In the genomic region with DNA sequence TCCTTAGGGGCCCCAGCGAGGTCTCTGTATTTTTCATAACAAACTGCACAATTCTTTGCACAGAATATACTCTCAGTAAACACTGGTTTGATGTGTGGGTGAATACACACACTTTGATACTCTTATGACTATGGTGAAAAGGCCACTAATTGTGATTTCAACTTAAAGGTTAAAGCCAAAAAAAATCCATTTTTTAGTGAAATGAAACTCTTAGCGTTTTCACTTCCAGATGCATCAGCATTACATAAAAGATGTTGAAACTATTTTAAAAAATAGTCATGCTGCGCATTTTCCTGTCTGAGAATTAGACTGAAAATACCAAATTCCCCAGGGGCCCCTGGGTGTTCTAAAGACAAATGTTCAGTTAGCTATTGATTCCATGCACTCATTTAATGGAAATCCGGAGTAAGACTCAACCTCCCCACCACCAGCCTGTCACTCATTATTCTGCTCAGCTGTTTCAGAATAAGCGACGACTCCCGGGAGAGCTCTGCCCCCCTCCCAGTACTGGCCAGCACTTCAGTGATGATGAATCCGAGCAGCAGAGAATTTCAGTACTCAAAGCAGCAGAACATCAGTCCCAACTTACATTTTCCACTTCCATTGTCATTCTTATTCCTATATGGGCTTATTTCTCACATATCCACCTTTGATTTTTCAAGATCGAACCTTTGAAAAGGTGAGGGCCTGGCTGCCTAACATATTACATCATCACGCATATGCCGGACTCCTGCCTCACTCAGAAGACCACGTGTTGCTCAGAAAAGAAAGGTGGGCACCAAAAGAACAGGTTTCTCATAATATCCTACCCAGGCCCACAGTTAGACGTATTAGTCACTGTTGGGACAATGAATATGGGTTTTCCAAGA, we compare ENCODE assay signal across 9 cellular contexts.
A peak's percentile ranks its signal among the peaks of the same experiment; 100 is the strongest.
DNase-seq lines count a peak whose midpoint lies in the region; ATAC-seq lines count a peak whose summit lies in the region.
"Had no signal": no experiment of that assay in that cellular context is flagged by ENCODE, and none has a peak within 500 bp of the region (broad histone marks: within the 10 kb centered on the region; RNA-seq: fewer than 3 reads in every experiment).

No MANE protein-coding gene starts in this region.

- H3K4me3 Mint-ChIP-seq in memory B cell = peak overlapping the region; percentile 68
- H3K4me3 Mint-ChIP-seq: T-helper 1 cell treated with Interleukin-12 subunit alpha and Interleukin-12 subunit beta and Interleukin-4 antibody, amounts not matched to agents 30 μg/mL and 1 μg/mL, for 36 hours had no signal

- peak overlapping the region; percentile 84 for H3K27ac Mint-ChIP-seq in memory B cell
- H3K27ac Mint-ChIP-seq: T-helper 1 cell treated with Interleukin-12 subunit alpha and Interleukin-12 subunit beta and Interleukin-4 antibody, amounts not matched to agents 30 μg/mL and 1 μg/mL, for 36 hours had no signal

- H3K36me3 Mint-ChIP-seq in memory B cell = peaks cover 10% of the 10 kb centered on the region

- no peaks in the 10 kb centered on the region for H3K27me3 Mint-ChIP-seq in memory B cell

- peaks cover 35% of the 10 kb centered on the region for H3K4me1 Mint-ChIP-seq in memory B cell

- DNase-seq in memory B cell (ENCODE audit: low spot score in 2 of 2) (peak; percentile 25), SHP77 treated with DMSO at 0.1 percent for 48 hours (lab: John Stamatoyannopoulos, UW) (no peak), RPMI8226 (no peak), NCI-H146 treated with DMSO at 0.1 percent for 48 hours (lab: John Stamatoyannopoulos, UW; ENCODE audit: unreplicated experiment) (no peak), T-helper 9 cell (no peak)

- H3K9me3 Mint-ChIP-seq in memory B cell = peaks cover 2% of the 10 kb centered on the region
- H3K9me3 Mint-ChIP-seq: T-helper 1 cell treated with Interleukin-12 subunit alpha and Interleukin-12 subunit beta and Interleukin-4 antibody, amounts not matched to agents 30 μg/mL and 1 μg/mL, for 36 hours had no signal

- ATAC-seq in GM18499 (IDR thresholded peaks at IDR 0.05; ENCODE audit: insufficient read depth, unreplicated experiment) = peak; percentile 56
- peak; percentile 65 for ATAC-seq in GM21367 (IDR thresholded peaks at IDR 0.05; ENCODE audit: unreplicated experiment)
- ATAC-seq in HG03432 (IDR thresholded peaks at IDR 0.05; ENCODE audit: unreplicated experiment) = peak; percentile 83
- ATAC-seq in memory B cell (ENCODE audit: low read depth) = peak; percentile 71

Comparison
In these comparisons a context has a peak if more than half of its experiments do, and no peak if none do; other contexts are left out.
1. DNase-seq: peak in memory B cell (2 of 2); none in SHP77 treated with DMSO at 0.1 percent for 48 hours (single experiment), RPMI8226 (single experiment), NCI-H146 treated with DMSO at 0.1 percent for 48 hours (single experiment) and T-helper 9 cell (single experiment).
2. Peak in every context shown above with its lines, with median percentiles within 50 percentile points of each other: ATAC-seq.